11 cellular contexts compared by ENCODE assay signal in genomic region chr6:94751641-94752329, GRCh38.
DNase-seq lines count a peak whose midpoint lies in the region; ATAC-seq, FAIRE-seq and TF ChIP-seq lines count a peak whose summit lies in the region.
"Had no signal": no experiment of that assay in that cellular context is flagged by ENCODE, and none has a peak within 500 bp of the region (broad histone marks: within the 10 kb centered on the region; RNA-seq: fewer than 3 reads in every experiment).

No MANE protein-coding gene starts in this region.

- no peak overlapping the region for H3K23ac ChIP-seq in H1 (ENCODE audit: insufficient read length)

- WGBS in H1 (ENCODE audit: extremely low coverage in 1 of 2, insufficient coverage in 1 of 2, insufficient read length in 1 of 2, insufficient replicate concordance in 2 of 2, low coverage in 1 of 2, low lambda C conversion rate in 2 of 2, missing lambda C conversion rate in 1 of 2), 2 experiments: 92% methylated on average over 3 of the region's 3 CpGs; no CpG with 5 or more reads in 1 of the 2 experiments
- 65 to 82% methylated on average over 3 of the region's 3 CpGs for WGBS in testis, 2 donors

- TF ChIP-seq CTCF in H1 (IDR thresholded peaks at IDR 0.05; ENCODE audit: control extremely low read depth in 1 of 3, insufficient read depth in 1 of 3, low read depth in 1 of 3, low read length in 3 of 3) (no peak), testis (IDR thresholded peaks at IDR 0.05) (no peak), gastrocnemius medialis (IDR thresholded peaks at IDR 0.05 in 4 of 5, conservative IDR thresholded peaks at IDR 0.05 in 1 of 5) (no peak)

- no peak overlapping the region for H2BK120ac ChIP-seq in H1 (replicated peaks; ENCODE audit: low read depth, low read length)

- no peak overlapping the region for H2AK5ac ChIP-seq in H1 (ENCODE audit: low read depth, low read length)

- TF ChIP-seq POLR2A in H1 (IDR thresholded peaks at IDR 0.05; ENCODE audit: control extremely low read depth in 1 of 2, low read depth in 2 of 2, low read length in 2 of 2) (no peak), testis (IDR thresholded peaks at IDR 0.05) (no peak), gastrocnemius medialis (IDR thresholded peaks at IDR 0.05) (no peak)

- no peak overlapping the region for H4K91ac ChIP-seq in H1 (replicated peaks; ENCODE audit: insufficient read length, low read length)

- H3K36me3 ChIP-seq in H1 (ENCODE audit: control insufficient read depth in 2 of 4, insufficient read depth in 4 of 4, low read length in 3 of 4) (no peaks in the 10 kb centered on the region), testis (ENCODE audit: low read depth, missing control alignments) (no peaks in the 10 kb centered on the region), gastrocnemius medialis (no peaks in the 10 kb centered on the region)
- H3K36me3 ChIP-seq: colonic mucosa had no signal

- peak overlapping the region; percentile 71; the same call in 1 of the 2 replicates for H2AFZ ChIP-seq in H1 (ENCODE audit: low read length)

- H3K27me3 ChIP-seq in H1 (replicated peaks in 1 of 4; ENCODE audit: control insufficient read depth in 3 of 4, extremely low read depth in 1 of 4, insufficient read depth in 3 of 4, low read length in 3 of 4) (no peaks in the 10 kb centered on the region), testis (no peaks in the 10 kb centered on the region), gastrocnemius medialis (no peaks in the 10 kb centered on the region)
- H3K27me3 ChIP-seq: colonic mucosa had no signal

- H4K20me1 ChIP-seq in H1 (replicated peaks in 1 of 2; ENCODE audit: control insufficient read depth in 1 of 2, insufficient read depth in 2 of 2, low read length in 2 of 2): no peaks in the 10 kb centered on the region

- H3K9me3 ChIP-seq in H1 (ENCODE audit: insufficient read depth in 2 of 2, low read depth in 1 of 2, low read length in 1 of 2) (no peaks in the 10 kb centered on the region), testis (no peaks in the 10 kb centered on the region), gastrocnemius medialis (no peaks in the 10 kb centered on the region)
- H3K9me3 ChIP-seq: colonic mucosa had no signal

- no peaks in the 10 kb centered on the region for H3K23me2 ChIP-seq in H1 (ENCODE audit: low read depth, low read length)

- H3K27ac ChIP-seq in H1 (ENCODE audit: low read depth, low read length) (no peak overlapping the region), testis (no peak overlapping the region), gastrocnemius medialis (no peak overlapping the region)
- H3K27ac ChIP-seq: colonic mucosa had no signal

- in situ Hi-C loops in gastrocnemius medialis (cut with MboI; ENCODE audit: low sequenced_read_pairs in 4 of 4): no loop called here

- DNase-seq in H1 (ENCODE audit: low read depth in 1 of 2, low spot score in 2 of 2) (no peak), left lobe of liver (ENCODE audit: low spot score) (no peak), testis (no peak), gastrocnemius medialis (no peak), NCI-H2081 (lab: John Stamatoyannopoulos, UW) (no peak)
- DNase-seq: colonic mucosa had no signal

- no peak for FAIRE-seq in H1 (lab: Jason Lieb, UNC)
- FAIRE-seq: G401.6, keratinocyte had no signal

- H3K18ac ChIP-seq in H1 (ENCODE audit: extremely low read depth, low read length): no peak overlapping the region

- TF ChIP-seq RAD21 in H1 (IDR thresholded peaks at IDR 0.05 in 1 of 2, conservative IDR thresholded peaks at IDR 0.05 in 1 of 2; ENCODE audit: low read depth in 2 of 2, low read length in 2 of 2): no peak

- H3K4me3 ChIP-seq in H1 (ENCODE audit: extremely low read depth in 1 of 4, insufficient read depth in 2 of 4, low read depth in 3 of 4, low read length in 4 of 4) (no peak overlapping the region), testis (no peak overlapping the region), gastrocnemius medialis (no peak overlapping the region)
- H3K4me3 ChIP-seq: colonic mucosa had no signal

- H3K9ac ChIP-seq in H1 (replicated peaks in 1 of 4; ENCODE audit: extremely low read depth in 1 of 4, low read depth in 3 of 4, low read length in 3 of 4): no peak overlapping the region

- H3K56ac ChIP-seq in H1 (replicated peaks; ENCODE audit: insufficient read length, low read depth, low read length): no peak overlapping the region

- ATAC-seq in GM18873 (IDR thresholded peaks at IDR 0.05; ENCODE audit: low FRiP score, unreplicated experiment) (peak; percentile 87), HG02588 (IDR thresholded peaks at IDR 0.05; ENCODE audit: unreplicated experiment) (peak; percentile 97), HG03565 (IDR thresholded peaks at IDR 0.05; ENCODE audit: unreplicated experiment) (peak; percentile 98), left lobe of liver (no peak), gastrocnemius medialis (no peak)

- H3K4me2 ChIP-seq in H1 (ENCODE audit: insufficient read depth in 1 of 2, low read depth in 2 of 2, low read length in 2 of 2): no peak overlapping the region

- H3K79me2 ChIP-seq in H1 (ENCODE audit: control insufficient read depth in 1 of 2, insufficient read depth in 2 of 2, low read length in 2 of 2): no peaks in the 10 kb centered on the region

- no peak overlapping the region for H3K14ac ChIP-seq in H1 (ENCODE audit: insufficient read length)

- TF ChIP-seq EP300 in H1 (IDR thresholded peaks at IDR 0.05; ENCODE audit: borderline replicate concordance in 1 of 2, low read depth in 2 of 2, low read length in 2 of 2): no peak

- no peak overlapping the region for H2BK20ac ChIP-seq in H1 (ENCODE audit: low read length)

- CTCF ChIA-PET in H1 (lab: Charles Lee; ENCODE audit: partially characterized antibody): no interaction called here

- no peaks in the 10 kb centered on the region for H3K4me1 ChIP-seq in H1 (replicated peaks in 1 of 4; ENCODE audit: control insufficient read depth in 3 of 4, insufficient read depth in 4 of 4, low read length in 3 of 4)
- H3K4me1 ChIP-seq in testis: no peaks in the 10 kb centered on the region
- no peaks in the 10 kb centered on the region for H3K4me1 ChIP-seq in gastrocnemius medialis
- H3K4me1 ChIP-seq: colonic mucosa had no signal

- POLR2A ChIA-PET in H1 (lab: Charles Lee; ENCODE audit: partially characterized antibody): no interaction called here

- no peak overlapping the region for H3K4ac ChIP-seq in H1 (replicated peaks; ENCODE audit: insufficient read length, low read depth, low read length)

- H2BK12ac ChIP-seq in H1 (ENCODE audit: low read depth, low read length): no peak overlapping the region

- H3K79me1 ChIP-seq in H1 (ENCODE audit: low read depth, low read length): no peaks in the 10 kb centered on the region

- no peak overlapping the region for H2BK5ac ChIP-seq in H1 (ENCODE audit: low read depth, low read length)

- H4K8ac ChIP-seq in H1 (ENCODE audit: extremely low read depth, insufficient read depth, low read length): no peak overlapping the region

- intact Hi-C loops in testis (cut with DNase I; ENCODE audit: low total_unique reads) (no loop called here), gastrocnemius medialis (cut with DNase I; ENCODE audit: low total_unique reads) (no loop called here)

- H2BK15ac ChIP-seq in H1 (ENCODE audit: low read length): no peak overlapping the region

- H4K5ac ChIP-seq in H1 (ENCODE audit: insufficient read length, low read depth, low read length): no peak overlapping the region

TF ChIP-seq in H1, 55 proteins besides CTCF, POLR2A, EP300 and RAD21:
- no peak for TF ChIP-seq JUN (IDR thresholded peaks at IDR 0.05; ENCODE audit: low read depth, low read length)

Comparison
In these comparisons a context has a peak if more than half of its experiments do, and no peak if none do; other contexts are left out.
1. ATAC-seq: peak in GM18873 (single experiment), HG02588 (single experiment) and HG03565 (single experiment); none in left lobe of liver (single experiment) and gastrocnemius medialis (0 of 2).